11 cellular contexts compared by ENCODE assay signal in genomic region chr9:37407468-37407867, GRCh38. TPM values are rescaled to one million over a fixed set of nuclear protein-coding genes. Genes with fewer than 3 reads are reported as not detected.
DNase-seq lines count a peak whose midpoint lies in the region; ATAC-seq, FAIRE-seq and TF ChIP-seq lines count a peak whose summit lies in the region.
"Had no signal": no experiment of that assay in that cellular context is flagged by ENCODE, and none has a peak within 500 bp of the region (broad histone marks: within the 10 kb centered on the region; RNA-seq: fewer than 3 reads in every experiment).

No MANE protein-coding gene starts in this region.

- TF ChIP-seq RAD21 in K562 (CRISPR knock-in tag; conservative IDR thresholded peaks at IDR 0.05 in 1 of 2, IDR thresholded peaks at IDR 0.05 in 1 of 2): peak in 1 of 2 experiments; percentile 41; a peak in 2 of 4 replicates

- H3K9ac ChIP-seq in K562 (ENCODE audit: insufficient read depth in 1 of 2, low read depth in 2 of 2, low read length in 2 of 2): no peak overlapping the region

- no peak for TF ChIP-seq EP300 in K562 (IDR thresholded peaks at IDR 0.05; ENCODE audit: low read length)

- peak; percentile 23 to 67 (median 39); a peak in 4 of 6 replicates for TF ChIP-seq CTCF in K562 (IDR thresholded peaks at IDR 0.05 in 2 of 3, conservative IDR thresholded peaks at IDR 0.05 in 1 of 3; ENCODE audit: insufficient read depth in 2 of 3, low read depth in 1 of 3, low read length in 3 of 3)
- TF ChIP-seq CTCF in spleen (IDR thresholded peaks at IDR 0.05 in 8 of 11, conservative IDR thresholded peaks at IDR 0.05 in 3 of 11): peak in 6 of 11 experiments; percentile 14 to 24 (median 18)
- no peak for TF ChIP-seq CTCF in nephron progenitor cell (IDR thresholded peaks at IDR 0.05)

- H3K4me1 Mint-ChIP-seq in nephron progenitor cell: peaks cover 20% of the 10 kb centered on the region

- H3K36me3 ChIP-seq in K562 (ENCODE audit: control insufficient read depth, insufficient read depth, low read length) (no peaks in the 10 kb centered on the region), spleen (no peaks in the 10 kb centered on the region)
- H3K36me3 ChIP-seq: uterus had no signal

- 30% methylated on average over 2 of the region's 2 CpGs for WGBS in K562 (ENCODE audit: insufficient coverage, low coverage, missing lambda C conversion rate)
- WGBS in spleen, 5 donors: 47 to 58% (median 52%) methylated on average over 2 of the region's 2 CpGs

- H3K4me3 ChIP-seq in K562 (no peak overlapping the region), spleen (no peak overlapping the region)
- H3K4me3 ChIP-seq: uterus had no signal

- no peak overlapping the region for H2AFZ ChIP-seq in K562 (ENCODE audit: low read depth, low read length)

- H3K27me3 ChIP-seq in K562 (ENCODE audit: control insufficient read depth in 2 of 2, insufficient read depth in 2 of 2, low read length in 2 of 2): peaks cover 0 to 5% of the 10 kb centered on the region in 2 experiments; a peak in 2 of 5 replicates
- no peaks in the 10 kb centered on the region for H3K27me3 ChIP-seq in spleen (replicated peaks in 1 of 7)
- H3K27me3 ChIP-seq: uterus had no signal

- no peak overlapping the region for H3K27ac Mint-ChIP-seq in nephron progenitor cell

- H3K79me2 ChIP-seq in K562 (ENCODE audit: control insufficient read depth, insufficient read depth, low read length): no peaks in the 10 kb centered on the region

- BruUV-seq in K562 (replicated peaks; lab: Mats Ljungman, UMichigan): no TSS peak

- peaks cover 7% of the 10 kb centered on the region for H3K27me3 Mint-ChIP-seq in nephron progenitor cell (ENCODE audit: low read depth, poor library complexity)

- peak; percentile 82 for FAIRE-seq in K562 (lab: Jason Lieb, UNC)
- FAIRE-seq: keratinocyte had no signal

- no peaks in the 10 kb centered on the region for H3K9me3 ChIP-seq in K562 (replicated peaks; ENCODE audit: control insufficient read depth, insufficient read depth, low read depth, low read length)
- no peaks in the 10 kb centered on the region for H3K9me3 ChIP-seq in spleen
- H3K9me3 ChIP-seq: uterus had no signal

- H3K4me1 ChIP-seq in K562 (replicated peaks in 1 of 2; ENCODE audit: control insufficient read depth in 2 of 2, insufficient read depth in 2 of 2, low read length in 2 of 2) (peaks cover 5 to 18% of the 10 kb centered on the region in 2 experiments; a peak in 4 of 5 replicates), spleen (peaks cover 0 to 70% (median 28%) of the 10 kb centered on the region in 6 donors)
- H3K4me1 ChIP-seq: uterus had no signal

- TF ChIP-seq POLR2A in K562 (conservative IDR thresholded peaks at IDR 0.05) (no peak), spleen (IDR thresholded peaks at IDR 0.05) (no peak)

- H3K27ac ChIP-seq in K562 (ENCODE audit: extremely low read depth, low read depth, low read length) (no peak overlapping the region), spleen (no peak overlapping the region)
- H3K27ac ChIP-seq: uterus had no signal

- H3K36me3 Mint-ChIP-seq in nephron progenitor cell (ENCODE audit: low read depth): no peaks in the 10 kb centered on the region

- in situ Hi-C loops in K562 (cut with MboI): no loop called here

- H3K4me2 ChIP-seq in K562 (ENCODE audit: insufficient read depth, low read length): no peak overlapping the region

- no peaks in the 10 kb centered on the region for H4K20me1 ChIP-seq in K562 (replicated peaks; ENCODE audit: control insufficient read depth, insufficient read depth, low read length)

- CTCF ChIA-PET in K562 (lab: Yijun Ruan, JAX; ENCODE audit: low intra/inter-chr PET ratio): no interaction called here

- no peak overlapping the region for H3K4me3 Mint-ChIP-seq in nephron progenitor cell

- H3K9me1 ChIP-seq in K562 (ENCODE audit: control insufficient read depth, insufficient read depth, low read length): peaks cover 2% of the 10 kb centered on the region

- no peak for ATAC-seq in K562

- POLR2A ChIA-PET in K562 (lab: Yijun Ruan, JAX): interaction anchor here (0.7 to 1.4 kb wide), 6 partner anchors 11 to 287 kb away, joined by 3 to 5 read pairs (median 4); partner anchors contain the start of gene ZCCHC7

- intact Hi-C loops in K562 (cut with micrococcal nuclease) (no loop called here), spleen (cut with DNase I; ENCODE audit: low total_unique reads) (no loop called here)

- no peaks in the 10 kb centered on the region for H3K9me3 Mint-ChIP-seq in nephron progenitor cell

- DNase-seq in SKM-1 treated with dmso at 0.1 percent for 144 hours (lab: John Stamatoyannopoulos, UW; ENCODE audit: unreplicated experiment): peak; percentile 5
- DNase-seq in SKM-1 (lab: John Stamatoyannopoulos, UW; ENCODE audit: unreplicated experiment): no peak
- peak; percentile 29 for DNase-seq in M059J (ENCODE audit: low read depth)
- no peak for DNase-seq in K562 (ENCODE audit: extremely low read depth in 1 of 4, low spot score in 3 of 4)
- DNase-seq in spleen: no peak
- DNase-seq in nephron progenitor cell: no peak
- DNase-seq in kidney tubule cell (ENCODE audit: low spot score): no peak
- no peak for DNase-seq in inferior parietal cortex (ENCODE audit: extremely low spot score)
- DNase-seq: activated gamma-delta T cell, uterus had no signal

TF ChIP-seq in K562, 482 proteins besides CTCF, POLR2A, EP300 and RAD21 (continues in another document):
- TF ChIP-seq HDAC1 (IDR thresholded peaks at IDR 0.05) (no peak), SMARCA4 (IDR thresholded peaks at IDR 0.05) (peak; percentile 20; the same call in 1 of the 2 replicates), ZNF133 (CRISPR knock-in tag; IDR thresholded peaks at IDR 0.05) (no peak), KLF10 (CRISPR knock-in tag; IDR thresholded peaks at IDR 0.05) (no peak), CCNT2 (IDR thresholded peaks at IDR 0.05; ENCODE audit: borderline replicate concordance, extremely low read depth, insufficient read length, low read depth, low read length) (no peak), ZNF175 (CRISPR knock-in tag; IDR thresholded peaks at IDR 0.05; ENCODE audit: low read depth) (no peak), HNRNPH1 (optimal IDR thresholded peaks at IDR 0.05; ENCODE audit: low read depth, low read length) (no peak), SPI1 (IDR thresholded peaks at IDR 0.05; ENCODE audit: borderline replicate concordance, low read depth, low read length) (0 out of 2 replicates have a peak, but pooled peaks have one; percentile 37), SMAD2 (IDR thresholded peaks at IDR 0.05; ENCODE audit: low read depth, low read length) (no peak), ZEB2 (IDR thresholded peaks at IDR 0.05) (no peak), SRF (CRISPR knock-in tag; IDR thresholded peaks at IDR 0.05) (peak in 1 of 2 experiments; percentile 78; a peak in 1 of 4 replicates), EHMT2 (IDR thresholded peaks at IDR 0.05) (no peak), MAFK (IDR thresholded peaks at IDR 0.05; ENCODE audit: low read length) (peak; percentile 85)

RNA-seq across cellular contexts. Expression of gene GRHPR, which starts 15.0 kb away (rescaled TPM):
- 129 and 133 TPM in 2 replicates for total RNA-seq in M059J (2014; rRNA removed; shearing (Covaris generic))
- total RNA-seq in K562 (2011; cell fraction: chromatin; rRNA removed; ENCODE audit: low replicate concordance): 153 and 249 TPM in 2 replicates
- 152 and 167 TPM in 2 replicates for total RNA-seq in K562 (2011; cell fraction: nucleolus; rRNA removed)
- 169 and 188 TPM in 2 replicates for total RNA-seq in K562 (2011; cell fraction: nucleoplasm; rRNA removed)
- 142 and 188 TPM in 2 replicates for total RNA-seq in K562 (2014; rRNA removed)
- 60.4 and 81.2 TPM in 2 replicates for total RNA-seq in K562 (2014; rRNA removed; fragmentation: Illumina TruSeq; extraction: Trizol)
- total RNA-seq in K562 (2015; rRNA removed; fragmentation: Illumina TruSeq; extraction: Trizol): 124 and 128 TPM in 2 replicates
- total RNA-seq in K562 (2021): 120 TPM in 2 replicates
- polyA plus RNA-seq in K562 (2011; rRNA removed): 140 and 170 TPM in 2 replicates
- polyA plus RNA-seq in K562 (2011; cell fraction: cytosol; rRNA removed): 244 and 362 TPM in 2 replicates
- 198 and 228 TPM in 2 replicates for polyA plus RNA-seq in K562 (2011; cell fraction: nucleus; rRNA removed)
- 125 and 212 TPM in 2 replicates for polyA plus RNA-seq in K562 (2012)
- 108 and 122 TPM in 2 replicates for polyA plus RNA-seq in K562 (2014; fragmentation: Illumina TruSeq; extraction: Trizol)
- 10 to 100 TPM; 38.9 to 59.0 TPM for polyA plus RNA-seq in K562 (2014; fragmentation: Nextera tagmentation; extraction: Ambion mirVana)
- 144 and 164 TPM in 2 replicates for polyA plus RNA-seq in K562 (2014; rRNA removed)
- polyA minus RNA-seq in K562 (2011; rRNA and poly(A)+ RNA removed): 88.7 and 103 TPM in 2 replicates
- polyA minus RNA-seq in K562 (2011; cell fraction: cytosol; rRNA and poly(A)+ RNA removed): 76.4 and 82.6 TPM in 2 replicates
- polyA minus RNA-seq in K562 (2011; cell fraction: nucleus; rRNA and poly(A)+ RNA removed): 75.5 and 95.9 TPM in 2 replicates
- 100 to 1,000 TPM in 1 of 7 donors, 10 to 100 TPM in 6; 54.3 to 114 (median 68.4) TPM for total RNA-seq in spleen
- 10 to 100 TPM; 44.9 to 61.9 (median 53.5) TPM for polyA plus RNA-seq in spleen

RNA-seq across cellular contexts. Expression of gene ZBTB5, which starts 57.8 kb away (rescaled TPM):
- total RNA-seq in M059J (2014; rRNA removed; shearing (Covaris generic)): 14.1 and 17.7 TPM in 2 replicates
- 41.8 and 45.3 TPM in 2 replicates for total RNA-seq in K562 (2011; cell fraction: chromatin; rRNA removed; ENCODE audit: low replicate concordance)
- total RNA-seq in K562 (2011; cell fraction: nucleolus; rRNA removed): 38.3 and 44.4 TPM in 2 replicates
- 44.4 and 47.6 TPM in 2 replicates for total RNA-seq in K562 (2011; cell fraction: nucleoplasm; rRNA removed)
- total RNA-seq in K562 (2014; rRNA removed) (14.8 and 15.1 TPM in 2 replicates), K562 (2014; rRNA removed; fragmentation: Illumina TruSeq; extraction: Trizol) (14.8 and 15.3 TPM in 2 replicates), K562 (2015; rRNA removed; fragmentation: Illumina TruSeq; extraction: Trizol) (14.4 and 15.5 TPM in 2 replicates), K562 (2021) (16.6 and 18.9 TPM in 2 replicates), spleen (10 to 100 TPM; 10.7 to 15.1 (median 11.9) TPM)
- polyA plus RNA-seq in K562 (2011; rRNA removed) (43.2 and 46.6 TPM in 2 replicates), K562 (2014; fragmentation: Illumina TruSeq; extraction: Trizol) (20.1 and 21.2 TPM in 2 replicates), K562 (2014; fragmentation: Nextera tagmentation; extraction: Ambion mirVana) (1 to 10 TPM; 2.3 to 4.7 TPM), K562 (2014; rRNA removed) (16.3 and 16.9 TPM in 2 replicates), spleen (1 to 10 TPM; 4.7 to 6.0 (median 4.9) TPM)
- 33.1 and 42.6 TPM in 2 replicates for polyA plus RNA-seq in K562 (2011; cell fraction: cytosol; rRNA removed)
- polyA plus RNA-seq in K562 (2011; cell fraction: nucleus; rRNA removed): 43.6 and 54.0 TPM in 2 replicates
- 13.7 and 13.8 TPM in 2 replicates for polyA plus RNA-seq in K562 (2012)
- polyA minus RNA-seq in K562 (2011; rRNA and poly(A)+ RNA removed): 43.5 and 52.8 TPM in 2 replicates
- polyA minus RNA-seq in K562 (2011; cell fraction: cytosol; rRNA and poly(A)+ RNA removed): 15.8 and 19.3 TPM in 2 replicates
- 20.2 and 29.5 TPM in 2 replicates for polyA minus RNA-seq in K562 (2011; cell fraction: nucleus; rRNA and poly(A)+ RNA removed)

Comparison
In these comparisons a context has a peak if more than half of its experiments do, and no peak if none do; other contexts are left out.
1. DNase-seq: peak in SKM-1 treated with dmso at 0.1 percent for 144 hours (single experiment) and M059J (single experiment); none in SKM-1 (single experiment), K562 (0 of 4), spleen (single experiment), nephron progenitor cell (single experiment), kidney tubule cell (single experiment) and inferior parietal cortex (single experiment).